8 cellular contexts compared by ENCODE assay signal in genomic region chr6:33314515-33314942, GRCh38. TPM values are rescaled to one million over a fixed set of nuclear protein-coding genes. Genes with fewer than 3 reads are reported as not detected.
DNase-seq lines count a peak whose midpoint lies in the region; ATAC-seq and TF ChIP-seq lines count a peak whose summit lies in the region.

No MANE protein-coding gene starts in this region.

- H3K27me3 Mint-ChIP-seq in CD4-positive, CD25-positive, alpha-beta regulatory T cell = no peaks in the 10 kb centered on the region
- peaks cover 5% of the 10 kb centered on the region for H3K27me3 Mint-ChIP-seq in type B pancreatic cell

- peak; percentile 29 to 47 for ATAC-seq in CD4-positive, CD25-positive, alpha-beta regulatory T cell (ENCODE audit: low read depth in 2 of 2)
- ATAC-seq in omental fat pad (ENCODE audit: low FRiP score) = peak; percentile 67

- H3K4me1 ChIP-seq in CD4-positive, CD25-positive, alpha-beta regulatory T cell (ENCODE audit: control insufficient read depth, insufficient read depth, low read length, poor library complexity, severe bottlenecking) = peaks cover 70% of the 10 kb centered on the region

- TF ChIP-seq CTCF in omental fat pad (IDR thresholded peaks at IDR 0.05) (no peak), type B pancreatic cell (conservative IDR thresholded peaks at IDR 0.05) (no peak)

- H3K27ac Mint-ChIP-seq in CD4-positive, CD25-positive, alpha-beta regulatory T cell = peak overlapping the region; percentile 98 to 99 (median 99)
- peak overlapping the region; percentile 93 for H3K27ac Mint-ChIP-seq in type B pancreatic cell

- H3K36me3 ChIP-seq in CD4-positive, CD25-positive, alpha-beta regulatory T cell (ENCODE audit: control insufficient read depth, insufficient read depth, low read length) = peaks cover 18% of the 10 kb centered on the region

- peaks cover 22% of the 10 kb centered on the region for H3K36me3 Mint-ChIP-seq in CD4-positive, CD25-positive, alpha-beta regulatory T cell
- peaks cover 5% of the 10 kb centered on the region for H3K36me3 Mint-ChIP-seq in type B pancreatic cell

- peaks cover 0 to 85% (median 35%) of the 10 kb centered on the region in 4 donors for H3K4me1 Mint-ChIP-seq in CD4-positive, CD25-positive, alpha-beta regulatory T cell
- peaks cover 41% of the 10 kb centered on the region for H3K4me1 Mint-ChIP-seq in type B pancreatic cell (ENCODE audit: unreplicated experiment)

- no peaks in the 10 kb centered on the region for H3K9me3 Mint-ChIP-seq in CD4-positive, CD25-positive, alpha-beta regulatory T cell
- H3K9me3 Mint-ChIP-seq in type B pancreatic cell = no peaks in the 10 kb centered on the region

- no peaks in the 10 kb centered on the region for H3K9me3 ChIP-seq in CD4-positive, CD25-positive, alpha-beta regulatory T cell (ENCODE audit: control insufficient read depth in 2 of 2, low read length in 2 of 2)

- H3K4me3 Mint-ChIP-seq in CD4-positive, CD25-positive, alpha-beta regulatory T cell = peak overlapping the region; percentile 99 to 100 (median 99)
- H3K4me3 Mint-ChIP-seq in type B pancreatic cell = peak overlapping the region; percentile 100

- peak overlapping the region; percentile 100 for H3K27ac ChIP-seq in CD4-positive, CD25-positive, alpha-beta regulatory T cell (ENCODE audit: insufficient read depth, low read length, poor library complexity, severe bottlenecking)

- H3K27me3 ChIP-seq in CD4-positive, CD25-positive, alpha-beta regulatory T cell (ENCODE audit: control insufficient read depth, insufficient read depth, low read length) = no peaks in the 10 kb centered on the region

- peak overlapping the region; percentile 94 for H3K4me3 ChIP-seq in CD4-positive, CD25-positive, alpha-beta regulatory T cell (ENCODE audit: low read depth, low read length)

- peak; percentile 76 to 87 (median 76) for DNase-seq in CD4-positive, CD25-positive, alpha-beta regulatory T cell
- peak; percentile 47 for DNase-seq in HPDE6-E6E7 (ENCODE audit: extremely low spot score)
- DNase-seq in RPMI8226 = peak; percentile 70
- DNase-seq in activated naive CD4-positive, alpha-beta T cell treated with anti-CD3 and anti-CD28 coated beads, Interleukin-2, amount 50 U/mL, for 16 hours = peak; percentile 57
- peak; percentile 53 for DNase-seq in germinal center (ENCODE audit: low spot score)
- peak; percentile 80 for DNase-seq in omental fat pad (ENCODE audit: low spot score)
- DNase-seq in type B pancreatic cell (ENCODE audit: extremely low spot score, unreplicated experiment) = no peak
- DNase-seq in cerebellar nuclear complex (lab: John Stamatoyannopoulos, UW) = no peak

RNA-seq across cellular contexts. Expression of gene TAPBP, which starts 0.7 kb away (rescaled TPM):
- total RNA-seq in CD4-positive, CD25-positive, alpha-beta regulatory T cell = 281 TPM
- polyA plus RNA-seq in CD4-positive, CD25-positive, alpha-beta regulatory T cell = 100 to 1,000 TPM; 251 to 314 (median 262) TPM
- total RNA-seq in omental fat pad = 10 to 100 TPM; 50.2 to 90.5 (median 69.1) TPM
- 71.4 and 93.5 TPM in 2 replicates for total RNA-seq in type B pancreatic cell (ENCODE audit: low replicate concordance)

RNA-seq across cellular contexts. Expression of gene ZBTB22, which starts 3.0 kb away (rescaled TPM):
- 19.4 TPM for total RNA-seq in CD4-positive, CD25-positive, alpha-beta regulatory T cell
- polyA plus RNA-seq in CD4-positive, CD25-positive, alpha-beta regulatory T cell = 10 to 100 TPM in 2 of 4 donors, 1 to 10 TPM in 2; 8.3 to 13.5 (median 11.5) TPM
- 10 to 100 TPM; 10.7 to 15.3 (median 11.6) TPM for total RNA-seq in omental fat pad
- total RNA-seq in type B pancreatic cell (ENCODE audit: low replicate concordance) = 21.1 and 22.2 TPM in 2 replicates

RNA-seq across cellular contexts. Expression of gene DAXX, which starts 8.2 kb away (rescaled TPM):
- 45.1 TPM for total RNA-seq in CD4-positive, CD25-positive, alpha-beta regulatory T cell
- polyA plus RNA-seq in CD4-positive, CD25-positive, alpha-beta regulatory T cell = 100 to 1,000 TPM in 2 of 4 donors, 10 to 100 TPM in 2; 88.0 to 104 (median 97.5) TPM
- 10 to 100 TPM; 33.4 to 65.2 (median 42.5) TPM for total RNA-seq in omental fat pad
- total RNA-seq in type B pancreatic cell (ENCODE audit: low replicate concordance) = 43.6 and 47.0 TPM in 2 replicates

RNA-seq across cellular contexts. Expression of gene RGL2, which starts 15.8 kb away (rescaled TPM):
- 59.2 TPM for total RNA-seq in CD4-positive, CD25-positive, alpha-beta regulatory T cell
- polyA plus RNA-seq in CD4-positive, CD25-positive, alpha-beta regulatory T cell = 1 to 10 TPM; 7.2 to 9.4 (median 8.1) TPM
- total RNA-seq in omental fat pad = 10 to 100 TPM; 28.7 to 81.2 (median 41.7) TPM
- total RNA-seq in type B pancreatic cell (ENCODE audit: low replicate concordance) = 128 and 176 TPM in 2 replicates

RNA-seq across cellular contexts. Expression of gene PFDN6, which starts 25.1 kb away (rescaled TPM):
- 20.0 TPM for total RNA-seq in CD4-positive, CD25-positive, alpha-beta regulatory T cell
- polyA plus RNA-seq in CD4-positive, CD25-positive, alpha-beta regulatory T cell = 10 to 100 TPM; 33.7 to 47.0 (median 38.4) TPM
- total RNA-seq in omental fat pad (10 to 100 TPM; 16.0 to 30.8 (median 23.1) TPM), type B pancreatic cell (ENCODE audit: low replicate concordance) (52.9 and 54.5 TPM in 2 replicates)

Comparison
In these comparisons a context has a peak if more than half of its experiments do, and no peak if none do; other contexts are left out.
1. DNase-seq: peak in CD4-positive, CD25-positive, alpha-beta regulatory T cell (3 of 3), HPDE6-E6E7 (single experiment), RPMI8226 (single experiment), activated naive CD4-positive, alpha-beta T cell treated with anti-CD3 and anti-CD28 coated beads, Interleukin-2, amount 50 U/mL, for 16 hours (single experiment), germinal center (single experiment) and omental fat pad (single experiment); none in type B pancreatic cell (single experiment) and cerebellar nuclear complex (0 of 2).